1 cellular context compared by ENCODE assay signal in the genomic region with DNA sequence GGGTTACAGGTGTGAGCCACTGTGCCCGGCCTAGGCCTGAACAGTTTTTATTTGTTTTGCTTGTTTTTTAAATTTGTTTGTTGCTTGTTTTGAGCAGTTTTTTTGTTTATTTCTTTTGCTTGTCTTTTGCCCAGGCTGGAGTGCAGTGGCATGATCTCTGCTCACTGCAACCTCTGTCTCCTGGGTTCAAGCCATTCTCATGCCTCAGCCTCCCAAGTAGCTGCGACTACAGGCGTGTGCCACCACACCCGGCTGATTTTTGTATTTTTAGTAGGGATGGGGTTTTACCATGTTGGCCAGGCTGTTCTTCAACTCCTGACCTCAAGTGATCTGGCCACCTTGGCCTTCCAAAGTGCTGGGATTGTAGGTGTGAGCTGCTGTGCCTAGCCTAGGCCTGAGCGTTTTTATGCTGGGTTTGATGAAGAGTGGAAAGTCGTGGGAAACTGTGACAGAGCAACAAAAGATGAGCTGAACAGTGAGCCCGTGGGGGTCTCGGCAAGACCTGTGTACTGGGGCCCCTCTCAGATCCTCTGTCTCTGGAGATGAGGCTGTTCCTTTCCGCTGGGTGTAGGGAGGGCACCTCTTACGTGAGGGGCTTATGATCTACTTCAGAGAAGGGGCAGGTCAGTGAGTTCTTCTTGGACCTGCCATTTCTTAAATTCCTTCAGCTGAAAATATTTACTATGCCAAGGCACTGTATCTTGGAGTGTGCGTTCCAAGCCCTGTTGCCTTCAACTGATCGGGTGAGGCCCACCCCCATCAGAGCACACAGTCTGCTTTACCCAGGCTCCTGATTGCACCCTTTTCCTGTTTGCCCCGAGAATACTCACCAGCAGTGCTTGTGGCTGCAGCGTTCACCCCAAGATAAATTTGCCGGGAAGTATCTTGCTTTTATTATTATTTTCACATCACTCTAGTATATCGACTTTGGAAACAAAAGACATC.
TF ChIP-seq lines count a peak whose summit lies in the region.

No MANE protein-coding gene starts in this region.

TF ChIP-seq in GM12878, 131 proteins besides CTCF, POLR2A, EP300 and RAD21 (continued from another document):
- TF ChIP-seq, protein P1, sequence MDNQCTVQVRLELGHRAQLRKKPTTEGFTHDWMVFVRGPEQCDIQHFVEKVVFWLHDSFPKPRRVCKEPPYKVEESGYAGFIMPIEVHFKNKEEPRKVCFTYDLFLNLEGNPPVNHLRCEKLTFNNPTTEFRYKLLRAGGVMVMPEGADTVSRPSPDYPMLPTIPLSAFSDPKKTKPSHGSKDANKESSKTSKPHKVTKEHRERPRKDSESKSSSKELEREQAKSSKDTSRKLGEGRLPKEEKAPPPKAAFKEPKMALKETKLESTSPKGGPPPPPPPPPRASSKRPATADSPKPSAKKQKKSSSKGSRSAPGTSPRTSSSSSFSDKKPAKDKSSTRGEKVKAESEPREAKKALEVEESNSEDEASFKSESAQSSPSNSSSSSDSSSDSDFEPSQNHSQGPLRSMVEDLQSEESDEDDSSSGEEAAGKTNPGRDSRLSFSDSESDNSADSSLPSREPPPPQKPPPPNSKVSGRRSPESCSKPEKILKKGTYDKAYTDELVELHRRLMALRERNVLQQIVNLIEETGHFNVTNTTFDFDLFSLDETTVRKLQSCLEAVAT (IDR thresholded peaks at IDR 0.05), result 0 out of 2 replicates have a peak, but pooled peaks have one; percentile 43
- TF ChIP-seq TARDBP (IDR thresholded peaks at IDR 0.05; ENCODE audit: borderline replicate concordance) (no peak), HDGF (IDR thresholded peaks at IDR 0.05) (peak; percentile 77), ZSCAN29 (IDR thresholded peaks at IDR 0.05) (no peak)
